1 cellular context compared by ENCODE assay signal in the genomic region with DNA sequence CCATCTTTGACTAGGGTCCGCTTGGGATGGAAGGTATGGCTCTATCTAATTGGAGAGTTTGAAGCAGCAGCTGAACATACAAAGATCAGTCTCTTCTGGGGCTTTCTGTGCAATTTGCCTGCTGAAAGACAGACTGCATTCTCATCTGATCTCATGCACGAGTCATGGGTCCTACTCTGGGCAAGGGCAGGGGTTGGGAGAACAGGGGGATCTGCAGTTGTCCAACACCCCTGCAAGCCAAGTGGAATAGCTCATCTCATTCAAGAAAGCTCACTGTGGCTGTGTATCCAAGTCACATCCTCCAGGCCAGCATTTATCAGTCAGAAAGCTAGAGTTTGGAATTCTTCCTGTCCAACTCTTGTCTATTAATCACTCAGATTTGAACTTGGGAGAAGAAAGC.
TF ChIP-seq lines count a peak whose summit lies in the region.

No MANE protein-coding gene starts in this region.

TF ChIP-seq in SK-N-SH treated with all-trans-retinoic acid at 6 μM for 48 hours, 23 proteins besides CTCF, POLR2A, EP300 and RAD21 (continued from another document):
- TF ChIP-seq, protein P1, sequence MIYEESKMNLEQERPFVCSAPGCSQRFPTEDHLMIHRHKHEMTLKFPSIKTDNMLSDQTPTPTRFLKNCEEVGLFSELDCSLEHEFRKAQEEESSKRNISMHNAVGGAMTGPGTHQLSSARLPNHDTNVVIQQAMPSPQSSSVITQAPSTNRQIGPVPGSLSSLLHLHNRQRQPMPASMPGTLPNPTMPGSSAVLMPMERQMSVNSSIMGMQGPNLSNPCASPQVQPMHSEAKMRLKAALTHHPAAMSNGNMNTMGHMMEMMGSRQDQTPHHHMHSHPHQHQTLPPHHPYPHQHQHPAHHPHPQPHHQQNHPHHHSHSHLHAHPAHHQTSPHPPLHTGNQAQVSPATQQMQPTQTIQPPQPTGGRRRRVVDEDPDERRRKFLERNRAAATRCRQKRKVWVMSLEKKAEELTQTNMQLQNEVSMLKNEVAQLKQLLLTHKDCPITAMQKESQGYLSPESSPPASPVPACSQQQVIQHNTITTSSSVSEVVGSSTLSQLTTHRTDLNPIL (CRISPR knock-in tag; IDR thresholded peaks at IDR 0.05; ENCODE audit: low read depth), result no peak
